ENCODE assay signal across 8 cellular contexts in genomic region chr3:24963762-24964625, GRCh38.
DNase-seq lines count a peak whose midpoint lies in the region; ATAC-seq and TF ChIP-seq lines count a peak whose summit lies in the region.

No MANE protein-coding gene starts in this region.

- BruUV-seq in PC-3 (replicated peaks; lab: Mats Ljungman, UMichigan), result no TSS peak

- no peak overlapping the region for H2AFZ ChIP-seq in PC-3 (ENCODE audit: low read length)

- 36 to 44% methylated on average over 1 to 2 of the region's 2 CpGs for WGBS in gastroesophageal sphincter (ENCODE audit: low coverage in 1 of 2), 2 donors

- H3K9me2 ChIP-seq in PC-3 (replicated peaks; ENCODE audit: low read length), result no peaks in the 10 kb centered on the region

- DNase-seq in left ventricle myocardium inferior (no peak), cardiac septum (ENCODE audit: low spot score) (no peak), PC-3 (peak; percentile 48), type B pancreatic cell (ENCODE audit: extremely low spot score, unreplicated experiment) (no peak), sciatic nerve (ENCODE audit: low spot score) (no peak)

- no peak overlapping the region for H3K9ac ChIP-seq in PC-3 (ENCODE audit: low read length)

- peaks cover 5% of the 10 kb centered on the region for H3K9me3 Mint-ChIP-seq in type B pancreatic cell
- H3K9me3 Mint-ChIP-seq in stimulated activated memory B cell treated with anti-CD40 and anti-IgM and Interleukin-4, amounts not matched to agents 10 μg/mL and 1 μg/mL and 100 μg/mL, for 72 hours, result peaks cover 3% of the 10 kb centered on the region
- peaks cover 4% of the 10 kb centered on the region for H3K9me3 Mint-ChIP-seq in activated T-helper 17 cell treated with anti-CD3 and anti-CD28 coated beads, Interleukin-2, amount 50 U/mL, for 72 hours

- H3K27ac ChIP-seq in left ventricle myocardium inferior (replicated peaks) (no peak overlapping the region), PC-3 (ENCODE audit: low read length) (no peak overlapping the region), gastroesophageal sphincter (no peak overlapping the region)

- H3K4me2 ChIP-seq in PC-3 (ENCODE audit: low read length), result no peak overlapping the region

- H3K27me3 Mint-ChIP-seq in type B pancreatic cell, result no peaks in the 10 kb centered on the region
- H3K27me3 Mint-ChIP-seq in stimulated activated memory B cell treated with anti-CD40 and anti-IgM and Interleukin-4, amounts not matched to agents 10 μg/mL and 1 μg/mL and 100 μg/mL, for 72 hours, result no peaks in the 10 kb centered on the region
- no peaks in the 10 kb centered on the region for H3K27me3 Mint-ChIP-seq in activated T-helper 17 cell treated with anti-CD3 and anti-CD28 coated beads, Interleukin-2, amount 50 U/mL, for 72 hours

- intact Hi-C loops in left ventricle myocardium inferior (cut with micrococcal nuclease) (loop anchor here (10.0 kb wide), 1 partner anchor 631 kb away; no protein-coding TSS in a partner anchor), cardiac septum (cut with DNase I) (loop anchor here (5.0 kb wide), 2 partner anchors 133 to 628 kb away; no protein-coding TSS in a partner anchor), PC-3 (cut with micrococcal nuclease) (loop anchor here (5.0 kb wide), 1 partner anchor 628 kb away; no protein-coding TSS in a partner anchor), sciatic nerve (cut with DNase I) (no loop called here)

- TF ChIP-seq CTCF in left ventricle myocardium inferior (IDR thresholded peaks at IDR 0.05; ENCODE audit: borderline replicate concordance) (peak; percentile 74), PC-3 (conservative IDR thresholded peaks at IDR 0.05; ENCODE audit: low read depth, low read length) (peak; percentile 77), gastroesophageal sphincter (IDR thresholded peaks at IDR 0.05) (peak; percentile 30 to 70 (median 60)), type B pancreatic cell (conservative IDR thresholded peaks at IDR 0.05) (peak; percentile 87)

- no peaks in the 10 kb centered on the region for H3K27me3 ChIP-seq in left ventricle myocardium inferior (ENCODE audit: low read depth)
- peaks cover 24% of the 10 kb centered on the region; the same call in 1 of the 2 replicates for H3K27me3 ChIP-seq in PC-3 (ENCODE audit: low read length)
- H3K27me3 ChIP-seq in gastroesophageal sphincter, result no peaks in the 10 kb centered on the region

- peaks cover 5% of the 10 kb centered on the region for H3K4me1 ChIP-seq in left ventricle myocardium inferior
- H3K4me1 ChIP-seq in PC-3 (ENCODE audit: insufficient read depth, low read length), result no peaks in the 10 kb centered on the region
- H3K4me1 ChIP-seq in gastroesophageal sphincter, result peaks cover 0 to 7% (median 0%) of the 10 kb centered on the region in 3 donors

- no peak for TF ChIP-seq EP300 in gastroesophageal sphincter (IDR thresholded peaks at IDR 0.05)

- ATAC-seq in PC-3, result 0 out of 2 replicates have a peak, but pooled peaks have one; percentile 46
- no peak for ATAC-seq in gastroesophageal sphincter
- no peak for ATAC-seq in stimulated activated memory B cell treated with anti-CD40 and anti-IgM and Interleukin-4, amounts not matched to agents 10 μg/mL and 1 μg/mL and 100 μg/mL, for 72 hours
- ATAC-seq in activated T-helper 17 cell treated with anti-CD3 and anti-CD28 coated beads, Interleukin-2, amount 50 U/mL, for 72 hours (replicated peaks), result no peak
- ATAC-seq in sciatic nerve, result no peak

- no peak overlapping the region for H3K27ac Mint-ChIP-seq in type B pancreatic cell
- no peak overlapping the region for H3K27ac Mint-ChIP-seq in stimulated activated memory B cell treated with anti-CD40 and anti-IgM and Interleukin-4, amounts not matched to agents 10 μg/mL and 1 μg/mL and 100 μg/mL, for 72 hours
- H3K27ac Mint-ChIP-seq in activated T-helper 17 cell treated with anti-CD3 and anti-CD28 coated beads, Interleukin-2, amount 50 U/mL, for 72 hours, result no peak overlapping the region

- no peaks in the 10 kb centered on the region for H3F3A ChIP-seq in PC-3 (ENCODE audit: low read length, unreplicated experiment)

- no peaks in the 10 kb centered on the region for H3K36me3 ChIP-seq in left ventricle myocardium inferior
- no peaks in the 10 kb centered on the region for H3K36me3 ChIP-seq in PC-3 (ENCODE audit: low read depth, low read length)
- no peaks in the 10 kb centered on the region for H3K36me3 ChIP-seq in gastroesophageal sphincter

- H3K79me2 ChIP-seq in PC-3 (ENCODE audit: low read length), result no peaks in the 10 kb centered on the region

- H3K9me3 ChIP-seq in left ventricle myocardium inferior (replicated peaks) (peaks cover 6% of the 10 kb centered on the region), PC-3 (ENCODE audit: low read length) (no peaks in the 10 kb centered on the region), gastroesophageal sphincter (peaks cover 0 to 6% (median 0%) of the 10 kb centered on the region in 3 donors)

- H3K4me1 Mint-ChIP-seq in type B pancreatic cell (ENCODE audit: unreplicated experiment), result peaks cover 26% of the 10 kb centered on the region
- H3K4me1 Mint-ChIP-seq in stimulated activated memory B cell treated with anti-CD40 and anti-IgM and Interleukin-4, amounts not matched to agents 10 μg/mL and 1 μg/mL and 100 μg/mL, for 72 hours, result no peaks in the 10 kb centered on the region
- H3K4me1 Mint-ChIP-seq in activated T-helper 17 cell treated with anti-CD3 and anti-CD28 coated beads, Interleukin-2, amount 50 U/mL, for 72 hours, result no peaks in the 10 kb centered on the region

- CTCF ChIA-PET in PC-3 (lab: Charles Lee), result no interaction called here

- peaks cover 8% of the 10 kb centered on the region for H3K36me3 Mint-ChIP-seq in type B pancreatic cell
- no peaks in the 10 kb centered on the region for H3K36me3 Mint-ChIP-seq in stimulated activated memory B cell treated with anti-CD40 and anti-IgM and Interleukin-4, amounts not matched to agents 10 μg/mL and 1 μg/mL and 100 μg/mL, for 72 hours
- H3K36me3 Mint-ChIP-seq in activated T-helper 17 cell treated with anti-CD3 and anti-CD28 coated beads, Interleukin-2, amount 50 U/mL, for 72 hours (ENCODE audit: low read depth), result no peaks in the 10 kb centered on the region

- H3K4me3 ChIP-seq in left ventricle myocardium inferior (no peak overlapping the region), PC-3 (ENCODE audit: low read length) (no peak overlapping the region), gastroesophageal sphincter (no peak overlapping the region)

- POLR2A ChIA-PET in PC-3 (lab: Charles Lee; ENCODE audit: unreplicated experiment), result no interaction called here

- TF ChIP-seq POLR2A in gastroesophageal sphincter (IDR thresholded peaks at IDR 0.05), result no peak

- H3K4me3 Mint-ChIP-seq in type B pancreatic cell, result no peak overlapping the region
- no peak overlapping the region for H3K4me3 Mint-ChIP-seq in stimulated activated memory B cell treated with anti-CD40 and anti-IgM and Interleukin-4, amounts not matched to agents 10 μg/mL and 1 μg/mL and 100 μg/mL, for 72 hours
- no peak overlapping the region for H3K4me3 Mint-ChIP-seq in activated T-helper 17 cell treated with anti-CD3 and anti-CD28 coated beads, Interleukin-2, amount 50 U/mL, for 72 hours

- no peaks in the 10 kb centered on the region for H4K20me1 ChIP-seq in PC-3 (ENCODE audit: low read length)
